In the genomic region with DNA sequence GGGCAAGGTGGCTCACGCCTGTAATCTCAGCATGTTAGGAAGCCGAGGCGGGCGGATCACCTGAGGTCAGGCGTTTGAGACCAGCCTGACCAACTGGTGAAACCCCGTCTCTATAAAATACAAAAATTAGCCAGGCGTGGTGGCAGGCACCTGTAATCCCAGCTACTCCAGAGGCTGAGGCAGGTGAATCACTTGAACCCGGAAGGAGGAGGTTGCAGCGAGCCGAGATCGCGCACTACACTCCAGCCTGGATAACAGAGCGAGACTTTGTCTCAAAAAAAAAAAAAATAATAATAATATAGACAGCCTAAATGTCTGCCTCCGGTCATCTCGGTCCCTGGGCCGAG, we compare ENCODE assay signal across 8 cellular contexts. TPM values are rescaled to one million over a fixed set of nuclear protein-coding genes. Genes with fewer than 3 reads are reported as not detected.
DNase-seq lines count a peak whose midpoint lies in the region; ATAC-seq and TF ChIP-seq lines count a peak whose summit lies in the region.
"Not testable (repeated sequence)": the region's sequence is repeated elsewhere in the genome, so short reads cannot be mapped to it uniquely, and the experiment has no call there.

No MANE protein-coding gene starts in this region.

- not testable (repeated sequence) for DNase-seq in CD14-positive monocyte (ENCODE audit: low spot score); HL-60 (ENCODE audit: low read depth in 1 of 2, low spot score in 1 of 2); activated naive CD8-positive, alpha-beta T cell treated with anti-CD3 and anti-CD28 coated beads, Interleukin-2, amount 50 U/mL, for 24 hours; osteocyte (ENCODE audit: extremely low spot score, unreplicated experiment)
- DNase-seq in T-cell (peak in 2 of 34 experiments; percentile 3 to 5), epithelial cell of esophagus (ENCODE audit: low read depth) (peak; percentile 38)

- peak overlapping the region; percentile 94 for H3K27ac ChIP-seq in HL-60 (replicated peaks)
- peak overlapping the region; percentile 83 for H3K27ac ChIP-seq in layer of hippocampus (ENCODE audit: low read depth, low read length)
- H3K27ac ChIP-seq in temporal lobe (ENCODE audit: low read depth, low read length) = peak overlapping the region; percentile 76

- H3K27me3 Mint-ChIP-seq in CD14-positive monocyte (ENCODE audit: low read depth in 3 of 3); T-cell; activated naive CD8-positive, alpha-beta T cell treated with anti-CD3 and anti-CD28 coated beads, Interleukin-2, amount 50 U/mL, for 24 hours; osteocyte (ENCODE audit: unreplicated experiment): not testable (repeated sequence)

- peaks cover 8 to 28% of the 10 kb centered on the region in 2 donors for H3K36me3 Mint-ChIP-seq in CD14-positive monocyte
- H3K36me3 Mint-ChIP-seq in T-cell; osteocyte (ENCODE audit: unreplicated experiment): not testable (repeated sequence)
- H3K36me3 Mint-ChIP-seq in activated naive CD8-positive, alpha-beta T cell treated with anti-CD3 and anti-CD28 coated beads, Interleukin-2, amount 50 U/mL, for 24 hours (ENCODE audit: low read depth) = peaks cover 19% of the 10 kb centered on the region

- not testable (repeated sequence) for ATAC-seq in T-cell (replicated peaks in 1 of 4); activated naive CD8-positive, alpha-beta T cell treated with anti-CD3 and anti-CD28 coated beads, Interleukin-2, amount 50 U/mL, for 24 hours

- POLR2A ChIA-PET in T-cell (lab: Charles Lee) = interaction anchor here in 1 of 2 donors (0.7 kb wide), 1 partner anchor 59 kb away, joined by 5 read pairs; no protein-coding TSS in a partner anchor

- H3K4me3 Mint-ChIP-seq in CD14-positive monocyte = peak overlapping the region; percentile 82 to 95
- peak overlapping the region; percentile 95 to 97 (median 96) for H3K4me3 Mint-ChIP-seq in T-cell
- peak overlapping the region; percentile 93 for H3K4me3 Mint-ChIP-seq in activated naive CD8-positive, alpha-beta T cell treated with anti-CD3 and anti-CD28 coated beads, Interleukin-2, amount 50 U/mL, for 24 hours
- peak overlapping the region; percentile 93 for H3K4me3 Mint-ChIP-seq in osteocyte (ENCODE audit: unreplicated experiment)

- CTCF ChIA-PET in T-cell (lab: Charles Lee) = interaction anchor here in 1 of 2 donors (0.5 to 1.5 kb wide), 4 partner anchors 9 to 266 kb away, joined by 3 to 4 read pairs (median 3); no protein-coding TSS in a partner anchor

- peaks cover 46% of the 10 kb centered on the region for H3K4me1 Mint-ChIP-seq in CD14-positive monocyte
- H3K4me1 Mint-ChIP-seq in T-cell = peaks cover 44 to 50% (median 47%) of the 10 kb centered on the region in 3 donors
- peaks cover 44% of the 10 kb centered on the region for H3K4me1 Mint-ChIP-seq in activated naive CD8-positive, alpha-beta T cell treated with anti-CD3 and anti-CD28 coated beads, Interleukin-2, amount 50 U/mL, for 24 hours
- H3K4me1 Mint-ChIP-seq in osteocyte (ENCODE audit: unreplicated experiment) = peaks cover 35% of the 10 kb centered on the region

- peak overlapping the region; percentile 97 to 99 (median 98) for H3K27ac Mint-ChIP-seq in CD14-positive monocyte
- peak overlapping the region; percentile 96 for H3K27ac Mint-ChIP-seq in T-cell
- H3K27ac Mint-ChIP-seq in activated naive CD8-positive, alpha-beta T cell treated with anti-CD3 and anti-CD28 coated beads, Interleukin-2, amount 50 U/mL, for 24 hours = peak overlapping the region; percentile 95
- H3K27ac Mint-ChIP-seq in osteocyte (ENCODE audit: unreplicated experiment) = peak overlapping the region; percentile 99

- TF ChIP-seq CTCF in CD14-positive monocyte (IDR thresholded peaks at IDR 0.05); HL-60 (IDR thresholded peaks at IDR 0.05; ENCODE audit: insufficient read depth, low read length); epithelial cell of esophagus (IDR thresholded peaks at IDR 0.05; ENCODE audit: insufficient read depth, low read depth, low read length, missing control alignments); osteocyte (IDR thresholded peaks at IDR 0.05): not testable (repeated sequence)

- H3K4me3 ChIP-seq in HL-60 (replicated peaks; ENCODE audit: insufficient read depth, low read length) = peak overlapping the region; percentile 60
- H3K4me3 ChIP-seq in epithelial cell of esophagus (ENCODE audit: low read length) = peak overlapping the region; percentile 61

- intact Hi-C loops in CD14-positive monocyte (cut with micrococcal nuclease) = loop anchor here in 1 of 2 donors (10.0 kb wide), 1 partner anchor 297 kb away; a partner anchor contains a TSS

- H3K27me3 ChIP-seq in HL-60 (ENCODE audit: insufficient read depth, poor library complexity, severe bottlenecking); layer of hippocampus (ENCODE audit: control insufficient read depth, insufficient read depth, low read length): not testable (repeated sequence)

- H3K9me3 Mint-ChIP-seq in CD14-positive monocyte; T-cell; activated naive CD8-positive, alpha-beta T cell treated with anti-CD3 and anti-CD28 coated beads, Interleukin-2, amount 50 U/mL, for 24 hours; osteocyte (ENCODE audit: unreplicated experiment): not testable (repeated sequence)

RNA-seq across cellular contexts. Expression of a gene that starts 0.6 kb away (rescaled TPM):
- polyA plus RNA-seq in CD14-positive monocyte = 10 to 100 TPM in 1 of 2 donors, 1 to 10 TPM in 1; 8.9 to 10.1 TPM
- total RNA-seq in T-cell (100 to 1,000 TPM in 3 of 5 donors, 10 to 100 TPM in 2; 78.9 to 121 (median 117) TPM), osteocyte (116 and 117 TPM in 2 replicates), temporal lobe (29.0 TPM)

RNA-seq across cellular contexts. Expression of a gene that starts 49.0 kb away (rescaled TPM):
- polyA plus RNA-seq in CD14-positive monocyte = 100 to 1,000 TPM; 233 to 243 TPM
- 100 to 1,000 TPM; 143 to 193 (median 151) TPM for total RNA-seq in T-cell
- total RNA-seq in osteocyte = 380 and 409 TPM in 2 replicates
- 94.2 TPM for total RNA-seq in temporal lobe

RNA-seq across cellular contexts. Expression of a gene that starts 58.0 kb away (rescaled TPM):
- polyA plus RNA-seq in CD14-positive monocyte = under 1 TPM in 1 of 2 donors, not detected in 1; 0.08 TPM
- 1 to 10 TPM in 1 of 5 donors, under 1 TPM in 3, not detected in 1; 0.36 to 1.3 (median 0.56) TPM for total RNA-seq in T-cell
- total RNA-seq in osteocyte = 0.08 and 1.0 TPM in 2 replicates
- total RNA-seq in temporal lobe = 1.7 TPM
